ENCODE assay signal across 19 cellular contexts in the genomic region with DNA sequence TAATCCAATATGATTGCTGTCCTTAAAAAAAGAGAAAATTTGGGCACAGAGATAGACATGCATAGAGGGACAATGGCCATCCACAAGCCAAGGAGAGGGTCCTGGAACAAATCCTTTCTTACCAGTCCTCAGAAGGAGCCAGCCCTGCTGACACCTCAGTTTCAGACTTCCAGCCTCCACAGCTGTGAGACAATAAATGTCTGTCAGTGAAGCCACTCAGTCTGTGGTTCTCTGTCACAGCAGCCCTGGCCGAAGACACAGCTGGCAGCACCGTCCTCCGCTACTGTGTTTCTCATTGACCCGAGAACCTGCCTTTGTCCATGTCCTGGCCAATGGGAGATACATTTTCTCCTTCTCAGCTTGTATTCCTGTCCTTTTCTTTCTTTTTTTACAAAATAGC.
"Had no signal": no experiment of that assay in that cellular context is flagged by ENCODE, and none has a peak within 500 bp of the region (broad histone marks: within the 10 kb centered on the region; RNA-seq: fewer than 3 reads in every experiment).

No MANE protein-coding gene starts in this region.

- H3K79me2 ChIP-seq: hepatocyte, parathyroid adenoma had no signal

- H3K4me3 ChIP-seq: ascending aorta, esophagus muscularis mucosa, hepatocyte, sigmoid colon, spleen, thoracic aorta, upper lobe of left lung had no signal

- H3K36me3 ChIP-seq: ascending aorta, esophagus muscularis mucosa, sigmoid colon, spleen, thoracic aorta, upper lobe of left lung had no signal

- H3K9me3 Mint-ChIP-seq: activated naive CD4-positive, alpha-beta T cell treated with anti-CD3 and anti-CD28 coated beads, Interleukin-2, amount 50 U/mL, for 24 hours; naive B cell had no signal

- H3K4me3 Mint-ChIP-seq: activated naive CD4-positive, alpha-beta T cell treated with anti-CD3 and anti-CD28 coated beads, Interleukin-2, amount 50 U/mL, for 24 hours; naive B cell; stimulated activated naive B cell treated with anti-CD40 and anti-IgM and Interleukin-4, amounts not matched to agents 10 μg/mL and 1 μg/mL and 100 μg/mL, for 72 hours had no signal

- H3K9me3 ChIP-seq: ascending aorta, esophagus muscularis mucosa, sigmoid colon, spleen, thoracic aorta, upper lobe of left lung had no signal

- ATAC-seq: left lobe of liver; stimulated activated naive B cell treated with anti-CD40 and anti-IgM and Interleukin-4, amounts not matched to agents 10 μg/mL and 1 μg/mL and 100 μg/mL, for 72 hours had no signal

- H3K4me1 ChIP-seq: ascending aorta, esophagus muscularis mucosa, parathyroid adenoma, sigmoid colon, spleen, upper lobe of left lung had no signal

- H3K27ac ChIP-seq: ascending aorta, esophagus muscularis mucosa, hepatocyte, parathyroid adenoma, sigmoid colon, spleen, thoracic aorta, upper lobe of left lung had no signal

- H3K4me2 ChIP-seq: hepatocyte had no signal

- H3K27me3 ChIP-seq: ascending aorta, esophagus muscularis mucosa, hepatocyte, sigmoid colon, spleen, upper lobe of left lung had no signal

- DNase-seq: activated CD4-positive, CD25-positive, alpha-beta regulatory T cell treated with anti-CD3 and anti-CD28 coated beads, Interleukin-2, amount 50 U/mL, for 72 hours; activated gamma-delta T cell; cerebellar nuclear complex; cortex of kidney; effector CD4-positive, alpha-beta T cell; naive B cell; sigmoid colon; spleen; stimulated activated CD4-positive, alpha-beta T cell treated with anti-CD3 and anti-CD28 coated beads, Interleukin-4, amount 100 ng/mL, for 4 hours; stimulated activated naive B cell treated with anti-CD40 and anti-IgM and Interleukin-4, amounts not matched to agents 10 μg/mL and 1 μg/mL and 100 μg/mL, for 72 hours; T1000; upper lobe of left lung had no signal

- H3K27me3 Mint-ChIP-seq: activated naive CD4-positive, alpha-beta T cell treated with anti-CD3 and anti-CD28 coated beads, Interleukin-2, amount 50 U/mL, for 24 hours; naive B cell; stimulated activated naive B cell treated with anti-CD40 and anti-IgM and Interleukin-4, amounts not matched to agents 10 μg/mL and 1 μg/mL and 100 μg/mL, for 72 hours had no signal

- H3K4me1 Mint-ChIP-seq: activated naive CD4-positive, alpha-beta T cell treated with anti-CD3 and anti-CD28 coated beads, Interleukin-2, amount 50 U/mL, for 24 hours had no signal

- H2AFZ ChIP-seq: hepatocyte, parathyroid adenoma had no signal

- H3K27ac Mint-ChIP-seq: activated naive CD4-positive, alpha-beta T cell treated with anti-CD3 and anti-CD28 coated beads, Interleukin-2, amount 50 U/mL, for 24 hours; stimulated activated naive B cell treated with anti-CD40 and anti-IgM and Interleukin-4, amounts not matched to agents 10 μg/mL and 1 μg/mL and 100 μg/mL, for 72 hours had no signal

- H3K9ac ChIP-seq: parathyroid adenoma had no signal
